ENCODE assay signal across 10 cellular contexts in genomic region chr4:145552181-145552822, GRCh38.
DNase-seq lines count a peak whose midpoint lies in the region; ATAC-seq and TF ChIP-seq lines count a peak whose summit lies in the region.
"Had no signal": no experiment of that assay in that cellular context is flagged by ENCODE, and none has a peak within 500 bp of the region (broad histone marks: within the 10 kb centered on the region; RNA-seq: fewer than 3 reads in every experiment).

No MANE protein-coding gene starts in this region.

- TF ChIP-seq CTCF in natural killer cell (IDR thresholded peaks at IDR 0.05) (no peak), glutamatergic neuron (IDR thresholded peaks at IDR 0.05; ENCODE audit: partially characterized antibody, unreplicated experiment) (no peak)

- H3K27me3 Mint-ChIP-seq in natural killer cell (ENCODE audit: low read depth in 2 of 2) (no peaks in the 10 kb centered on the region), glutamatergic neuron (ENCODE audit: unreplicated experiment) (no peaks in the 10 kb centered on the region)
- no peaks in the 10 kb centered on the region for H3K27me3 Mint-ChIP-seq in T-helper 2 cell treated with Interferon-gamma antibody and Interleukin-4, amounts not matched to agents 5 μg/mL and 100 μg/mL, for 36 hours (ENCODE audit: low read depth)

- ATAC-seq in GM18909 (IDR thresholded peaks at IDR 0.05; ENCODE audit: poor library complexity, unreplicated experiment) (peak; percentile 83), GM21717 (IDR thresholded peaks at IDR 0.05; ENCODE audit: unreplicated experiment) (peak; percentile 83), HG03196 (IDR thresholded peaks at IDR 0.05; ENCODE audit: unreplicated experiment) (peak; percentile 81), natural killer cell (peak; percentile 63 to 79 (median 76))
- ATAC-seq: naive thymus-derived CD8-positive, alpha-beta T cell had no signal

- H3K4me1 Mint-ChIP-seq in natural killer cell (peaks cover 10 to 13% of the 10 kb centered on the region in 2 donors), glutamatergic neuron (ENCODE audit: low read depth, unreplicated experiment) (peaks cover 2% of the 10 kb centered on the region)
- H3K4me1 Mint-ChIP-seq in T-helper 2 cell treated with Interferon-gamma antibody and Interleukin-4, amounts not matched to agents 5 μg/mL and 100 μg/mL, for 36 hours (ENCODE audit: low read depth): peaks cover 8% of the 10 kb centered on the region

- intact Hi-C loops in natural killer cell (cut with micrococcal nuclease): no loop called here

- H3K27ac Mint-ChIP-seq in natural killer cell: peak overlapping the region; percentile 52 to 86
- no peak overlapping the region for H3K27ac Mint-ChIP-seq in T-helper 2 cell treated with Interferon-gamma antibody and Interleukin-4, amounts not matched to agents 5 μg/mL and 100 μg/mL, for 36 hours
- H3K27ac Mint-ChIP-seq in glutamatergic neuron (ENCODE audit: unreplicated experiment): no peak overlapping the region
- H3K27ac Mint-ChIP-seq: activated CD4-positive, alpha-beta memory T cell treated with anti-CD3 and anti-CD28 coated beads for 36 hours had no signal

- H3K4me3 Mint-ChIP-seq in natural killer cell (peak overlapping the region; percentile 32), glutamatergic neuron (ENCODE audit: unreplicated experiment) (no peak overlapping the region)
- no peak overlapping the region for H3K4me3 Mint-ChIP-seq in T-helper 2 cell treated with Interferon-gamma antibody and Interleukin-4, amounts not matched to agents 5 μg/mL and 100 μg/mL, for 36 hours
- H3K4me3 Mint-ChIP-seq: activated CD4-positive, alpha-beta memory T cell treated with anti-CD3 and anti-CD28 coated beads for 36 hours; naive thymus-derived CD8-positive, alpha-beta T cell had no signal

- DNase-seq in natural killer cell (no peak), COLO668 (lab: John Stamatoyannopoulos, UW; ENCODE audit: unreplicated experiment) (no peak), glutamatergic neuron (no peak)
- DNase-seq in T-helper 2 cell treated with Interferon-gamma antibody and Interleukin-4, amounts not matched to agents 5 μg/mL and 100 μg/mL, for 36 hours (ENCODE audit: low spot score): no peak
- DNase-seq: activated CD4-positive, alpha-beta memory T cell treated with anti-CD3 and anti-CD28 coated beads for 36 hours; naive thymus-derived CD8-positive, alpha-beta T cell; SIG-M5 had no signal

- H3K36me3 Mint-ChIP-seq in natural killer cell: no peaks in the 10 kb centered on the region
- H3K36me3 Mint-ChIP-seq in T-helper 2 cell treated with Interferon-gamma antibody and Interleukin-4, amounts not matched to agents 5 μg/mL and 100 μg/mL, for 36 hours (ENCODE audit: low read depth): no peaks in the 10 kb centered on the region
- H3K36me3 Mint-ChIP-seq in glutamatergic neuron (ENCODE audit: unreplicated experiment): no peaks in the 10 kb centered on the region
- H3K36me3 Mint-ChIP-seq: activated CD4-positive, alpha-beta memory T cell treated with anti-CD3 and anti-CD28 coated beads for 36 hours; naive thymus-derived CD8-positive, alpha-beta T cell had no signal

- H3K9me3 Mint-ChIP-seq in natural killer cell: no peaks in the 10 kb centered on the region
- H3K9me3 Mint-ChIP-seq in T-helper 2 cell treated with Interferon-gamma antibody and Interleukin-4, amounts not matched to agents 5 μg/mL and 100 μg/mL, for 36 hours: no peaks in the 10 kb centered on the region
- H3K9me3 Mint-ChIP-seq in glutamatergic neuron (ENCODE audit: unreplicated experiment): peaks cover 1% of the 10 kb centered on the region
- H3K9me3 Mint-ChIP-seq: activated CD4-positive, alpha-beta memory T cell treated with anti-CD3 and anti-CD28 coated beads for 36 hours; naive thymus-derived CD8-positive, alpha-beta T cell had no signal

Comparison
In these comparisons a context has a peak if more than half of its experiments do, and no peak if none do; other contexts are left out.
1. H3K27ac Mint-ChIP-seq: peak in natural killer cell (2 of 2); none in T-helper 2 cell treated with Interferon-gamma antibody and Interleukin-4, amounts not matched to agents 5 μg/mL and 100 μg/mL, for 36 hours (single experiment) and glutamatergic neuron (single experiment).
2. Peak in every context shown above with its lines, with median percentiles within 50 percentile points of each other: ATAC-seq.